32 cellular contexts compared by ENCODE assay signal in the genomic region with DNA sequence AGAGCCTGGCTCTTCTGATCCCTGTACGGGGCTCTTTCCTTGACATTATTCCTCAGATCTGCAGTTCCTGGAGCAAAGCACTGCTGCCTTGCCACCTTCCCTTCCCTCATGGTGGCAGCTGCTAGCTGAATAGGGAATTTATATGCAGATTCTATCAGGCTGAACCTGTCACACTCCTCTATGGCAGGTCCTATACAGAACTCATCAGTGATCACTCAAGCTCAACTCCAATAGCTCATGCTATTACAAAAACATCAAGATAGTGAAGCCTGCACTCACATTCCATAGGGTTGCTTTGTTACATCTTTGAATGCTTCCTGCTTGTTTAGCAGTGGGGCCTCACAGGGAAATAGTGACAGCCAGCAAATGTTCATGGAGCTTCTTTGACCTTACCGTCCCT.
"Had no signal": no experiment of that assay in that cellular context is flagged by ENCODE, and none has a peak within 500 bp of the region (broad histone marks: within the 10 kb centered on the region; RNA-seq: fewer than 3 reads in every experiment).

No MANE protein-coding gene starts in this region.

- H3K27me3 Mint-ChIP-seq: activated CD4-positive, alpha-beta T cell treated with anti-CD3 and anti-CD28 coated beads for 36 hours; activated CD4-positive, alpha-beta T cell treated with anti-CD3 and anti-CD28 coated beads, Interleukin-2, amount 10 ng/mL, durations not matched to agents 7 days and 5 days; activated naive CD4-positive, alpha-beta T cell treated with anti-CD3 and anti-CD28 coated beads, Interleukin-2, amount 50 U/mL, for 24 hours; activated T-cell treated with anti-CD3 and anti-CD28 coated beads, Interleukin-2, amount 50 U/mL, for 24 hours had no signal

- H3K4me1 Mint-ChIP-seq: activated CD4-positive, alpha-beta T cell treated with anti-CD3 and anti-CD28 coated beads for 36 hours; activated CD4-positive, alpha-beta T cell treated with anti-CD3 and anti-CD28 coated beads, Interleukin-2, amount 10 ng/mL, durations not matched to agents 7 days and 5 days; activated naive CD4-positive, alpha-beta T cell treated with anti-CD3 and anti-CD28 coated beads, Interleukin-2, amount 50 U/mL, for 24 hours; activated naive CD8-positive, alpha-beta T cell treated with anti-CD3 and anti-CD28 coated beads, Interleukin-2, amount 10 ng/mL, durations not matched to agents 7 days and 5 days; central memory CD8-positive, alpha-beta T cell had no signal

- H3K36me3 ChIP-seq: ascending aorta, cardiac muscle cell, Peyer's patch, SJSA1 had no signal

- H3K4me3 ChIP-seq: ascending aorta, cardiac muscle cell, Peyer's patch, SJSA1 had no signal

- H3K27ac ChIP-seq: ascending aorta, cardiac muscle cell, Peyer's patch, SJSA1 had no signal

- H3K36me3 Mint-ChIP-seq: activated naive CD4-positive, alpha-beta T cell treated with anti-CD3 and anti-CD28 coated beads, Interleukin-2, amount 50 U/mL, for 24 hours; activated naive CD8-positive, alpha-beta T cell treated with anti-CD3 and anti-CD28 coated beads, Interleukin-2, amount 10 ng/mL, durations not matched to agents 7 days and 5 days had no signal

- ATAC-seq: activated CD4-positive, alpha-beta T cell treated with anti-CD3 and anti-CD28 coated beads for 36 hours; activated CD4-positive, CD25-positive, alpha-beta regulatory T cell treated with anti-CD3 and anti-CD28 coated beads, Interleukin-2, amount 50 U/mL, for 24 hours; activated CD8-positive, alpha-beta T cell treated with anti-CD3 and anti-CD28 coated beads, Interleukin-2, amount 10 ng/mL, durations not matched to agents 7 days and 5 days; PC-3 had no signal

- H3K9ac ChIP-seq: SK-N-SH had no signal

- H3K27ac Mint-ChIP-seq: activated CD4-positive, alpha-beta T cell treated with anti-CD3 and anti-CD28 coated beads for 36 hours; activated CD4-positive, alpha-beta T cell treated with anti-CD3 and anti-CD28 coated beads, Interleukin-2, amount 10 ng/mL, durations not matched to agents 7 days and 5 days; activated CD8-positive, alpha-beta T cell treated with anti-CD3 and anti-CD28 coated beads, Interleukin-2, amount 10 ng/mL, durations not matched to agents 7 days and 5 days; activated naive CD4-positive, alpha-beta T cell treated with anti-CD3 and anti-CD28 coated beads, Interleukin-2, amount 50 U/mL, for 24 hours; activated naive CD8-positive, alpha-beta T cell treated with anti-CD3 and anti-CD28 coated beads, Interleukin-2, amount 10 ng/mL, durations not matched to agents 7 days and 5 days; activated T-cell treated with anti-CD3 and anti-CD28 coated beads, Interleukin-2, amount 50 U/mL, for 24 hours; activated T-helper 2 cell treated with anti-CD3 and anti-CD28 coated beads, Interferon-gamma antibody, Interleukin-2, Interleukin-4, amounts not matched to agents 10 μg/mL and 5 μg/mL and 100 μg/mL, durations not matched to agents 14 hours and 24 hours and 36 hours; T-helper 1 cell treated with Interleukin-12 subunit alpha and Interleukin-12 subunit beta and Interleukin-4 antibody, amounts not matched to agents 30 μg/mL and 1 μg/mL, for 36 hours; T-helper 2 cell treated with Interferon-gamma antibody and Interleukin-4, amounts not matched to agents 5 μg/mL and 100 μg/mL, for 36 hours had no signal

- H3K9me3 Mint-ChIP-seq: activated CD4-positive, alpha-beta T cell treated with anti-CD3 and anti-CD28 coated beads, Interleukin-2, amount 10 ng/mL, durations not matched to agents 7 days and 5 days; activated naive CD4-positive, alpha-beta T cell treated with anti-CD3 and anti-CD28 coated beads, Interleukin-2, amount 50 U/mL, for 24 hours; activated naive CD8-positive, alpha-beta T cell treated with anti-CD3 and anti-CD28 coated beads, Interleukin-2, amount 10 ng/mL, durations not matched to agents 7 days and 5 days; activated T-cell treated with anti-CD3 and anti-CD28 coated beads, Interleukin-2, amount 50 U/mL, for 24 hours; activated T-helper 2 cell treated with anti-CD3 and anti-CD28 coated beads, Interferon-gamma antibody, Interleukin-2, Interleukin-4, amounts not matched to agents 10 μg/mL and 5 μg/mL and 100 μg/mL, durations not matched to agents 14 hours and 24 hours and 36 hours; central memory CD8-positive, alpha-beta T cell; T-helper 1 cell treated with Interleukin-12 subunit alpha and Interleukin-12 subunit beta and Interleukin-4 antibody, amounts not matched to agents 30 μg/mL and 1 μg/mL, for 36 hours; T-helper 2 cell treated with Interferon-gamma antibody and Interleukin-4, amounts not matched to agents 5 μg/mL and 100 μg/mL, for 36 hours had no signal

- H3K9me3 ChIP-seq: ascending aorta, Peyer's patch, SJSA1, SK-N-SH had no signal

- H3K27me3 ChIP-seq: ascending aorta, cardiac muscle cell, Peyer's patch, SJSA1 had no signal

- H3K4me1 ChIP-seq: ascending aorta, Peyer's patch, SJSA1 had no signal

- H3K4me3 Mint-ChIP-seq: activated CD4-positive, alpha-beta T cell treated with anti-CD3 and anti-CD28 coated beads for 36 hours; activated CD4-positive, alpha-beta T cell treated with anti-CD3 and anti-CD28 coated beads, Interleukin-2, amount 10 ng/mL, durations not matched to agents 7 days and 5 days; activated CD8-positive, alpha-beta T cell treated with anti-CD3 and anti-CD28 coated beads, Interleukin-2, amount 10 ng/mL, durations not matched to agents 7 days and 5 days; activated naive CD4-positive, alpha-beta T cell treated with anti-CD3 and anti-CD28 coated beads, Interleukin-2, amount 50 U/mL, for 24 hours; activated naive CD8-positive, alpha-beta T cell treated with anti-CD3 and anti-CD28 coated beads, Interleukin-2, amount 10 ng/mL, durations not matched to agents 7 days and 5 days; activated T-cell treated with anti-CD3 and anti-CD28 coated beads, Interleukin-2, amount 50 U/mL, for 24 hours; central memory CD8-positive, alpha-beta T cell; T-helper 1 cell treated with Interleukin-12 subunit alpha and Interleukin-12 subunit beta and Interleukin-4 antibody, amounts not matched to agents 30 μg/mL and 1 μg/mL, for 36 hours; T-helper 2 cell treated with Interferon-gamma antibody and Interleukin-4, amounts not matched to agents 5 μg/mL and 100 μg/mL, for 36 hours had no signal

- DNase-seq: activated CD4-positive, alpha-beta T cell treated with anti-CD3 and anti-CD28 coated beads for 36 hours; activated CD4-positive, alpha-beta T cell treated with anti-CD3 and anti-CD28 coated beads, Interleukin-2, amount 10 ng/mL, durations not matched to agents 7 days and 5 days; activated CD4-positive, alpha-beta T cell treated with anti-CD3 and anti-CD28 coated beads, Interleukin-2, amount 50 U/mL, for 48 hours; activated CD8-positive, alpha-beta T cell treated with anti-CD3 and anti-CD28 coated beads, Interleukin-2, amount 10 ng/mL, durations not matched to agents 7 days and 5 days; activated gamma-delta T cell; activated naive CD4-positive, alpha-beta T cell treated with Interleukin-2 at 50 U/mL for 16 hours; activated naive CD8-positive, alpha-beta T cell treated with anti-CD3 and anti-CD28 coated beads, Interleukin-2, amount 10 ng/mL, durations not matched to agents 7 days and 5 days; activated T-cell treated with anti-CD3 and anti-CD28 coated beads, Interleukin-2, amount 50 U/mL, for 24 hours; amygdala; Karpas-422; NCI-H1105; NCI-H1417 treated with DMSO at 0.1 percent for 48 hours; NCI-H1694 treated with DMSO at 0.1 percent for 48 hours; NCI-H2029; NCI-H510A; NCI-H526 treated with DMSO at 0.1 percent for 48 hours; NCI-H82; NK-92 treated with Interleukin-12 subunit alpha and Interleukin-12 subunit beta, amount 100 ng/mL, for 24 hours; PC-3; Peyer's patch; RPMI8226; SHP77 treated with DMSO at 0.1 percent for 48 hours; SK-N-SH had no signal
